ENCODE assay signal across 2 cellular contexts in genomic region chr2:37215255-37215654, GRCh38.
A peak's percentile ranks its signal among the peaks of the same experiment; 100 is the strongest.
TF ChIP-seq lines count a peak whose summit lies in the region.

No MANE protein-coding gene starts in this region.

TF ChIP-seq in IMR-90, 13 proteins besides CTCF, POLR2A, EP300 and RAD21:
- TF ChIP-seq MAFK (IDR thresholded peaks at IDR 0.05; ENCODE audit: low read depth, low read length) (peak; percentile 94), NFE2L2 (IDR thresholded peaks at IDR 0.05; ENCODE audit: low read depth, low read length) (peak; percentile 97), ELK1 (IDR thresholded peaks at IDR 0.05; ENCODE audit: borderline replicate concordance, low read depth, low read length) (no peak)

TF ChIP-seq in K562, 482 proteins besides CTCF, POLR2A, EP300 and RAD21:
- TF ChIP-seq FOXJ3 (CRISPR knock-in tag; IDR thresholded peaks at IDR 0.05) = no peak
- no peak for TF ChIP-seq RBBP5 (IDR thresholded peaks at IDR 0.05; ENCODE audit: borderline replicate concordance, insufficient read depth, low read length, poor library complexity, severe bottlenecking)
- peak; percentile 95 for TF ChIP-seq MAFF (IDR thresholded peaks at IDR 0.05; ENCODE audit: low read length)
- peak; percentile 96 for TF ChIP-seq ZNF316 (IDR thresholded peaks at IDR 0.05)
- TF ChIP-seq NFE2 (IDR thresholded peaks at IDR 0.05; ENCODE audit: low read depth) = peak; percentile 89
- TF ChIP-seq ARID3B (CRISPR knock-in tag; IDR thresholded peaks at IDR 0.05; ENCODE audit: borderline replicate concordance) = no peak
- peak; percentile 84 for TF ChIP-seq NFE2L1 (tag; IDR thresholded peaks at IDR 0.05; ENCODE audit: borderline replicate concordance, low read depth)
- TF ChIP-seq MAFK (IDR thresholded peaks at IDR 0.05; ENCODE audit: low read length) = peak; percentile 91
- no peak for TF ChIP-seq GTF3C2 (IDR thresholded peaks at IDR 0.05; ENCODE audit: borderline replicate concordance, extremely low read depth, insufficient read length)
- peak; percentile 94 for TF ChIP-seq C11orf30 (IDR thresholded peaks at IDR 0.05; ENCODE audit: low read depth)
- no peak for TF ChIP-seq GABPB2 (CRISPR knock-in tag; conservative IDR thresholded peaks at IDR 0.05)
- TF ChIP-seq MAFG (tag; conservative IDR thresholded peaks at IDR 0.05) = peak; percentile 94
